In genomic region chr2:88199912-88200682, GRCh38 we compare ENCODE assay signal across 8 cellular contexts. TPM values are rescaled to one million over a fixed set of nuclear protein-coding genes. Genes with fewer than 3 reads are reported as not detected.
DNase-seq lines count a peak whose midpoint lies in the region; ATAC-seq and TF ChIP-seq lines count a peak whose summit lies in the region.

No MANE protein-coding gene starts in this region.

- H3K27me3 ChIP-seq in OCI-LY3 (ENCODE audit: low read depth, low read length) (peaks cover 34% of the 10 kb centered on the region), osteoblast (ENCODE audit: insufficient read depth, low read length) (peaks cover 15% of the 10 kb centered on the region)

- in situ Hi-C loops in GM13977 (cut with MboI; ENCODE audit: low pct_unique_long_range_greater_than_20kb, low sequenced_read_pairs, unreplicated experiment) = no loop called here

- H3K79me2 ChIP-seq in OCI-LY3 (ENCODE audit: low read length) = no peaks in the 10 kb centered on the region
- no peaks in the 10 kb centered on the region for H3K79me2 ChIP-seq in osteoblast (ENCODE audit: insufficient read depth, low read length)

- no peak overlapping the region for H3K9ac ChIP-seq in OCI-LY3 (ENCODE audit: low read length)

- H3K36me3 ChIP-seq in OCI-LY3 (replicated peaks; ENCODE audit: low read depth, low read length) = no peaks in the 10 kb centered on the region
- H3K36me3 ChIP-seq in osteoblast (ENCODE audit: insufficient read depth, low read length) = no peaks in the 10 kb centered on the region

- H3K4me2 ChIP-seq in OCI-LY3 (ENCODE audit: low read length) = peak overlapping the region; percentile 76
- peak overlapping the region; percentile 58 for H3K4me2 ChIP-seq in osteoblast (ENCODE audit: insufficient read depth, low read length)

- H4K20me1 ChIP-seq in OCI-LY3 (ENCODE audit: insufficient read depth, low read length) = no peaks in the 10 kb centered on the region
- no peaks in the 10 kb centered on the region for H4K20me1 ChIP-seq in osteoblast (ENCODE audit: insufficient read depth, low read length)

- no peaks in the 10 kb centered on the region for H3K9me3 ChIP-seq in OCI-LY3 (ENCODE audit: insufficient read depth, low read length)
- no peaks in the 10 kb centered on the region for H3K9me3 ChIP-seq in osteoblast (ENCODE audit: low read depth, low read length)

- DNase-seq in GM13977 (ENCODE audit: low spot score) = peak; percentile 40
- DNase-seq in ecto neural progenitor cell (ENCODE audit: low spot score) = peak; percentile 71
- DNase-seq in osteoblast (ENCODE audit: insufficient read length, low spot score, missing footprints) = no peak
- DNase-seq in SHP77 treated with DMSO at 0.1 percent for 48 hours (lab: John Stamatoyannopoulos, UW) = no peak
- no peak for DNase-seq in NK-92 treated with Interleukin-12 subunit alpha and Interleukin-12 subunit beta, amount 100 ng/mL, for 24 hours (lab: John Stamatoyannopoulos, UW)
- no peak for DNase-seq in SW 1271 (lab: John Stamatoyannopoulos, UW)

- H3K4me3 ChIP-seq in OCI-LY3 (ENCODE audit: low read length) = peak overlapping the region; percentile 67
- no peak overlapping the region for H3K4me3 ChIP-seq in osteoblast (ENCODE audit: insufficient read depth, low read length)

- ATAC-seq in GM21447 (IDR thresholded peaks at IDR 0.05; ENCODE audit: unreplicated experiment) = no peak

- TF ChIP-seq CTCF in GM13977 (IDR thresholded peaks at IDR 0.05; ENCODE audit: extremely low read depth, insufficient read depth, missing control alignments) = no peak
- no peak for TF ChIP-seq CTCF in OCI-LY3 (IDR thresholded peaks at IDR 0.05; ENCODE audit: low read depth, low read length)
- TF ChIP-seq CTCF in osteoblast (IDR thresholded peaks at IDR 0.05; ENCODE audit: extremely low read depth, low read depth, low read length) = no peak

- 0 out of 2 replicates have a peak overlapping the region, but pooled peaks have one; percentile 50 for H2AFZ ChIP-seq in OCI-LY3 (ENCODE audit: low read depth, low read length)
- no peak overlapping the region for H2AFZ ChIP-seq in osteoblast (ENCODE audit: low read length)

- H3K4me1 ChIP-seq in OCI-LY3 (ENCODE audit: low read length) = peaks cover 9% of the 10 kb centered on the region; the same call in 1 of the 2 replicates
- H3K4me1 ChIP-seq in osteoblast (ENCODE audit: insufficient read depth, low read length) = no peaks in the 10 kb centered on the region

- H3K27ac ChIP-seq in OCI-LY3 (ENCODE audit: low read length) (no peak overlapping the region), osteoblast (ENCODE audit: low read depth, low read length) (no peak overlapping the region)

RNA-seq across cellular contexts. Expression of gene THNSL2, which starts 30.0 kb away (rescaled TPM):
- total RNA-seq in osteoblast = 12.3 and 13.3 TPM in 2 replicates

Comparison
In these comparisons a context has a peak if more than half of its experiments do, and no peak if none do; other contexts are left out.
1. DNase-seq: peak in GM13977 (single experiment) and ecto neural progenitor cell (single experiment); none in osteoblast (single experiment), SHP77 treated with DMSO at 0.1 percent for 48 hours (single experiment), NK-92 treated with Interleukin-12 subunit alpha and Interleukin-12 subunit beta, amount 100 ng/mL, for 24 hours (single experiment) and SW 1271 (0 of 2).